Comparison of ENCODE assay signal across 1 cellular context in genomic region chr12:110501722-110502448, GRCh38.
A peak's percentile ranks its signal among the peaks of the same experiment; 100 is the strongest.
TF ChIP-seq lines count a peak whose summit lies in the region.

Gene RAD9B (plus strand): TSS chr12:110502331. CDS start chr12:110502338, 7 bp downstream.
Gene VPS29 (minus strand): TSS chr12:110502111. CDS start chr12:110502051, 60 bp downstream.

TF ChIP-seq in GM12878, 131 proteins besides CTCF, POLR2A, EP300 and RAD21 (continued from another document and continues in another):
- peak; percentile 77 for TF ChIP-seq PKNOX1 (IDR thresholded peaks at IDR 0.05)
- no peak for TF ChIP-seq SIX5 (IDR thresholded peaks at IDR 0.05; ENCODE audit: low read depth, low read length, severe bottlenecking)
- TF ChIP-seq SMC3 (IDR thresholded peaks at IDR 0.05; ENCODE audit: borderline replicate concordance, low read length), result peak; percentile 3; the same call in 1 of the 2 replicates
- peak in 1 of 2 experiments; percentile 71; a peak in 2 of 4 replicates for TF ChIP-seq SRF (IDR thresholded peaks at IDR 0.05; ENCODE audit: low read depth in 2 of 2, low read length in 2 of 2)
- no peak for TF ChIP-seq CEBPB (IDR thresholded peaks at IDR 0.05; ENCODE audit: borderline replicate concordance in 1 of 2, low read depth in 2 of 2, low read length in 2 of 2)
- TF ChIP-seq CHD4 (IDR thresholded peaks at IDR 0.05), result no peak
- peak; percentile 68 for TF ChIP-seq BACH1 (IDR thresholded peaks at IDR 0.05; ENCODE audit: borderline replicate concordance)
- no peak for TF ChIP-seq BCLAF1 (IDR thresholded peaks at IDR 0.05)
- no peak for TF ChIP-seq YBX1 (IDR thresholded peaks at IDR 0.05)
- 0 out of 2 replicates have a peak, but pooled peaks have one; percentile 17 for TF ChIP-seq TCF3 (IDR thresholded peaks at IDR 0.05; ENCODE audit: borderline replicate concordance, insufficient read depth, low read depth, low read length)
- TF ChIP-seq TBL1XR1 (IDR thresholded peaks at IDR 0.05; ENCODE audit: low read depth, low read length), result peak; percentile 84; the same call in 1 of the 2 replicates
- peak; percentile 50; the same call in 1 of the 2 replicates for TF ChIP-seq NFIC (IDR thresholded peaks at IDR 0.05; ENCODE audit: low read depth, low read length)
- peak; percentile 98; the same call in 1 of the 2 replicates for TF ChIP-seq RB1 (IDR thresholded peaks at IDR 0.05; ENCODE audit: borderline replicate concordance)
- TF ChIP-seq RBBP5 (conservative IDR thresholded peaks at IDR 0.05), result no peak
- peak; percentile 97 for TF ChIP-seq SIN3A (IDR thresholded peaks at IDR 0.05; ENCODE audit: low read depth, low read length)
- no peak for TF ChIP-seq GABPA (IDR thresholded peaks at IDR 0.05; ENCODE audit: low read depth)
- TF ChIP-seq HDAC2 (IDR thresholded peaks at IDR 0.05), result no peak
- TF ChIP-seq SMARCA5 (IDR thresholded peaks at IDR 0.05), result no peak
- TF ChIP-seq POLR2AphosphoS5 (IDR thresholded peaks at IDR 0.05; ENCODE audit: low read length), result peak; percentile 95
- TF ChIP-seq ZBTB4 (CRISPR knock-in tag; IDR thresholded peaks at IDR 0.05), result no peak
- no peak for TF ChIP-seq STAT3 (IDR thresholded peaks at IDR 0.05; ENCODE audit: low read depth, low read length)
- 0 out of 2 replicates have a peak, but pooled peaks have one; percentile 26 for TF ChIP-seq ZNF384 (IDR thresholded peaks at IDR 0.05; ENCODE audit: borderline replicate concordance, low read depth, low read length)
- 0 out of 2 replicates have a peak, but pooled peaks have one; percentile 45 for TF ChIP-seq ESRRA (IDR thresholded peaks at IDR 0.05; ENCODE audit: low read length)
- no peak for TF ChIP-seq PAX8 (IDR thresholded peaks at IDR 0.05)
- no peak for TF ChIP-seq DPF2 (IDR thresholded peaks at IDR 0.05)
- TF ChIP-seq ELK1 (IDR thresholded peaks at IDR 0.05; ENCODE audit: low read depth, low read length), result peak; percentile 76; the same call in 1 of the 2 replicates
- TF ChIP-seq CHD2 (IDR thresholded peaks at IDR 0.05; ENCODE audit: borderline replicate concordance, low read depth, low read length), result peak; percentile 94
- peak; percentile 64; the same call in 1 of the 2 replicates for TF ChIP-seq HCFC1 (IDR thresholded peaks at IDR 0.05; ENCODE audit: low read length)
- no peak; the same call in 1 of the 2 replicates for TF ChIP-seq SPI1 (IDR thresholded peaks at IDR 0.05; ENCODE audit: borderline replicate concordance, insufficient read depth, low read depth, low read length)
- TF ChIP-seq ZBTB11 (CRISPR knock-in tag; IDR thresholded peaks at IDR 0.05), result no peak
- TF ChIP-seq JUND (IDR thresholded peaks at IDR 0.05; ENCODE audit: low read depth, low read length), result no peak
- no peak for TF ChIP-seq NFYA (IDR thresholded peaks at IDR 0.05; ENCODE audit: borderline replicate concordance, low read depth, low read length)
- TF ChIP-seq EGR1 (IDR thresholded peaks at IDR 0.05; ENCODE audit: borderline replicate concordance in 1 of 2, low read depth in 2 of 2, low read length in 2 of 2), result no peak; a peak in 1 of 3 replicates
- TF ChIP-seq WRNIP1 (IDR thresholded peaks at IDR 0.05; ENCODE audit: borderline replicate concordance, low read depth, low read length), result no peak
- no peak for TF ChIP-seq EZH2 (IDR thresholded peaks at IDR 0.05; ENCODE audit: borderline replicate concordance, control insufficient read depth, low read depth, low read length)
- TF ChIP-seq MTA3 (IDR thresholded peaks at IDR 0.05; ENCODE audit: borderline replicate concordance, low read length), result no peak
- TF ChIP-seq RELB (IDR thresholded peaks at IDR 0.05; ENCODE audit: low read depth), result peak; percentile 78
- no peak for TF ChIP-seq SMAD1 (IDR thresholded peaks at IDR 0.05; ENCODE audit: low read depth, partially characterized antibody)
- no peak for TF ChIP-seq CUX1 (IDR thresholded peaks at IDR 0.05; ENCODE audit: insufficient replicate concordance, low read depth, low read length)
